Comparison of ENCODE assay signal across 16 cellular contexts in genomic region chrX:78322863-78323262, GRCh38. TPM values are rescaled to one million over a fixed set of nuclear protein-coding genes. Genes with fewer than 3 reads are reported as not detected.
DNase-seq lines count a peak whose midpoint lies in the region; ATAC-seq and TF ChIP-seq lines count a peak whose summit lies in the region.
"Had no signal": no experiment of that assay in that cellular context is flagged by ENCODE, and none has a peak within 500 bp of the region (broad histone marks: within the 10 kb centered on the region; RNA-seq: fewer than 3 reads in every experiment).

No MANE protein-coding gene starts in this region.

- TF ChIP-seq CTCF in mucosa of descending colon (IDR thresholded peaks at IDR 0.05) = no peak

- no peak overlapping the region for H3K4me3 Mint-ChIP-seq in CD8-positive, alpha-beta memory T cell
- peak overlapping the region; percentile 82 for H3K4me3 Mint-ChIP-seq in T-helper 17 cell
- H3K4me3 Mint-ChIP-seq: neural crest cell had no signal

- ATAC-seq in GM21390 (IDR thresholded peaks at IDR 0.05; ENCODE audit: unreplicated experiment) (peak; percentile 30), T-helper 17 cell (no peak), mucosa of descending colon (peak; percentile 24), GM21367 (IDR thresholded peaks at IDR 0.05; ENCODE audit: unreplicated experiment) (no peak)
- ATAC-seq: left lung had no signal

- POLR2A ChIA-PET in CD8-positive, alpha-beta memory T cell (lab: Charles Lee) = no interaction called here

- H3K4me3 ChIP-seq in CD8-positive, alpha-beta memory T cell (ENCODE audit: low read length) = peak overlapping the region; percentile 28
- H3K4me3 ChIP-seq in mucosa of descending colon = no peak overlapping the region
- H3K4me3 ChIP-seq: left lung, SJCRH30, stomach, vagina had no signal

- peak overlapping the region in 5 of 8 donors; percentile 26 to 70 (median 54) for H3K27ac Mint-ChIP-seq in CD8-positive, alpha-beta memory T cell
- peak overlapping the region; percentile 51 for H3K27ac Mint-ChIP-seq in T-helper 17 cell

- H3K27me3 ChIP-seq in CD8-positive, alpha-beta memory T cell (ENCODE audit: insufficient read depth, low read length, poor library complexity, severe bottlenecking) = no peaks in the 10 kb centered on the region
- H3K27me3 ChIP-seq: left lung, SJCRH30, stomach, vagina had no signal

- H3K27ac ChIP-seq in CD8-positive, alpha-beta memory T cell (ENCODE audit: low read depth, low read length) = no peak overlapping the region
- H3K27ac ChIP-seq: SJCRH30, vagina had no signal

- CTCF ChIA-PET in CD8-positive, alpha-beta memory T cell (lab: Charles Lee) = no interaction called here

- no peak for DNase-seq in CD8-positive, alpha-beta memory T cell
- DNase-seq in T-helper 17 cell (no peak), mucosa of descending colon (no peak), NCI-H1092 treated with DMSO at 0.1 percent for 48 hours (lab: John Stamatoyannopoulos, UW) (no peak)
- no peak for DNase-seq in activated CD4-positive, CD25-positive, alpha-beta regulatory T cell (lab: John Stamatoyannopoulos, UW)
- DNase-seq: COR-L47, dermis blood vessel endothelial cell, hypothalamus, left lung, NCI-H1694 treated with DMSO at 0.1 percent for 48 hours, SJCRH30, stomach had no signal

- H3K4me1 ChIP-seq in CD8-positive, alpha-beta memory T cell (ENCODE audit: insufficient read depth, low read length) = peaks cover 25% of the 10 kb centered on the region
- H3K4me1 ChIP-seq in mucosa of descending colon (ENCODE audit: low read depth) = no peaks in the 10 kb centered on the region
- H3K4me1 ChIP-seq: SJCRH30, stomach, vagina had no signal

- H3K9me3 ChIP-seq in CD8-positive, alpha-beta memory T cell (ENCODE audit: low read length) = no peaks in the 10 kb centered on the region
- H3K9me3 ChIP-seq in T-helper 17 cell (ENCODE audit: control insufficient read depth, low read length, poor library complexity, severe bottlenecking) (no peaks in the 10 kb centered on the region), mucosa of descending colon (no peaks in the 10 kb centered on the region)
- H3K9me3 ChIP-seq: left lung, SJCRH30, stomach, vagina had no signal

- no peaks in the 10 kb centered on the region for H3K36me3 Mint-ChIP-seq in CD8-positive, alpha-beta memory T cell
- H3K36me3 Mint-ChIP-seq in T-helper 17 cell (ENCODE audit: low read depth) = no peaks in the 10 kb centered on the region

- H3K27me3 Mint-ChIP-seq in CD8-positive, alpha-beta memory T cell = no peaks in the 10 kb centered on the region
- H3K27me3 Mint-ChIP-seq in T-helper 17 cell = no peaks in the 10 kb centered on the region

- no peaks in the 10 kb centered on the region for H3K9me3 Mint-ChIP-seq in CD8-positive, alpha-beta memory T cell

- H3K36me3 ChIP-seq in CD8-positive, alpha-beta memory T cell (ENCODE audit: insufficient read depth, low read length) = no peaks in the 10 kb centered on the region
- H3K36me3 ChIP-seq in mucosa of descending colon (ENCODE audit: low read depth) = no peaks in the 10 kb centered on the region
- H3K36me3 ChIP-seq: left lung, SJCRH30, stomach, vagina had no signal

- intact Hi-C loops in mucosa of descending colon (cut with DNase I, micrococcal nuclease) = no loop called here

- H3K4me1 Mint-ChIP-seq in CD8-positive, alpha-beta memory T cell = peaks cover 24 to 39% (median 38%) of the 10 kb centered on the region in 3 donors
- peaks cover 24% of the 10 kb centered on the region for H3K4me1 Mint-ChIP-seq in T-helper 17 cell
- H3K4me1 Mint-ChIP-seq: neural crest cell had no signal

RNA-seq across cellular contexts. Expression of gene CYSLTR1, which starts 4.5 kb away (rescaled TPM):
- under 1 TPM; 0.27 to 0.31 TPM for total RNA-seq in CD8-positive, alpha-beta memory T cell
- polyA plus RNA-seq in CD8-positive, alpha-beta memory T cell = 2.6 TPM
- total RNA-seq in T-helper 17 cell (1 to 10 TPM; 1.9 to 5.5 TPM), mucosa of descending colon (1 to 10 TPM; 1.2 to 1.6 (median 1.5) TPM)
- total RNA-seq: dermis blood vessel endothelial cell, neural crest cell had no signal

Comparison
In these comparisons a context has a peak if more than half of its experiments do, and no peak if none do; other contexts are left out.
1. ATAC-seq: peak in GM21390 (single experiment) and mucosa of descending colon (single experiment); none in T-helper 17 cell (single experiment) and GM21367 (single experiment).